In the genomic region with DNA sequence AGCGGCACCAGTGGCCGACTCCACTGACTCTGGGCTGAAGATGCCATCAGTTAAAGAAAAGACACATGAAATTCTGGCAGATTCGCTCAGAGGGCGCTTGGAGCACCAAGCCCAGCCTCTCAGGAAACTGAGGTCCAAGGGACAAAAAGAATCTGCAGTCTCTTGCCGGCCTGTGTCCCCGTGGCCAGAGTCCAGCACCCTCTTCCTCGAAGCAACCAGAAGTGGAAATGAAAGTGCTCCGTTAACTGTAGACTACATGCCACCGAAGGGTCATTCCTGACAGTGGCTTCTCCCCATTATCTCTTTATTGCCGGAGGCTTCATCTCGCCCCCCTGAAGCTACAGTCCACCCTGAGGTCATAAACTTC, we compare ENCODE assay signal across 9 cellular contexts. TPM values are rescaled to one million over a fixed set of nuclear protein-coding genes. Genes with fewer than 3 reads are reported as not detected.
DNase-seq lines count a peak whose midpoint lies in the region; ATAC-seq and TF ChIP-seq lines count a peak whose summit lies in the region.
"Had no signal": no experiment of that assay in that cellular context is flagged by ENCODE, and none has a peak within 500 bp of the region (broad histone marks: within the 10 kb centered on the region; RNA-seq: fewer than 3 reads in every experiment).

No MANE protein-coding gene starts in this region.

- TF ChIP-seq EP300 in gastroesophageal sphincter (IDR thresholded peaks at IDR 0.05) = no peak

- intact Hi-C loops in Right ventricle myocardium inferior (cut with DNase I) (no loop called here), left cardiac atrium (cut with DNase I) (no loop called here), uterus (cut with DNase I; ENCODE audit: low total_unique reads) (no loop called here)

- WGBS in gastroesophageal sphincter (ENCODE audit: low coverage in 1 of 2), 2 donors = 27% methylated on average over 3 of the region's 11 CpGs; no CpG with 5 or more reads in 1 of the 2 donors

- H3K27ac ChIP-seq in gastroesophageal sphincter (peak overlapping the region; percentile 76 to 97 (median 96)), uterus (peak overlapping the region; percentile 71 to 77)

- DNase-seq in Right ventricle myocardium inferior (ENCODE audit: missing footprints) (no peak), left cardiac atrium (no peak), uterus (no peak), KG1 (lab: John Stamatoyannopoulos, UW) (no peak), cortex of kidney (lab: John Stamatoyannopoulos, UW) (no peak)
- DNase-seq in activated CD4-positive, alpha-beta T cell treated with anti-CD3 and anti-CD28 coated beads, Interleukin-2, amount 50 U/mL, for 48 hours = no peak
- DNase-seq: activated CD8-positive, alpha-beta memory T cell treated with anti-CD3 and anti-CD28 coated beads for 24 hours had no signal

- H3K9me3 ChIP-seq in gastroesophageal sphincter (no peaks in the 10 kb centered on the region), neuron (ENCODE audit: low read length) (no peaks in the 10 kb centered on the region), uterus (no peaks in the 10 kb centered on the region)

- no peaks in the 10 kb centered on the region for H3K27me3 ChIP-seq in gastroesophageal sphincter
- no peaks in the 10 kb centered on the region for H3K27me3 ChIP-seq in neuron (ENCODE audit: insufficient read depth, low read length)
- H3K27me3 ChIP-seq in uterus = no peaks in the 10 kb centered on the region

- peaks cover 0 to 67% (median 30%) of the 10 kb centered on the region in 3 donors for H3K4me1 ChIP-seq in gastroesophageal sphincter
- H3K4me1 ChIP-seq in neuron (ENCODE audit: insufficient read depth, low read length) = peaks cover 21% of the 10 kb centered on the region
- no peaks in the 10 kb centered on the region for H3K4me1 ChIP-seq in uterus

- H3K4me3 ChIP-seq in gastroesophageal sphincter (peak overlapping the region; percentile 54 to 89), neuron (ENCODE audit: low read length) (peak overlapping the region; percentile 17), uterus (peak overlapping the region in 1 of 2 donors; percentile 62)

- no peak overlapping the region for H2AFZ ChIP-seq in neuron (ENCODE audit: low read depth, low read length)

- TF ChIP-seq CTCF in gastroesophageal sphincter (IDR thresholded peaks at IDR 0.05) = no peak
- TF ChIP-seq CTCF in uterus (IDR thresholded peaks at IDR 0.05) = no peak

- H3K36me3 ChIP-seq in gastroesophageal sphincter (no peaks in the 10 kb centered on the region), neuron (ENCODE audit: insufficient read depth, low read length) (no peaks in the 10 kb centered on the region), uterus (no peaks in the 10 kb centered on the region)

- TF ChIP-seq POLR2A in gastroesophageal sphincter (IDR thresholded peaks at IDR 0.05) (no peak), uterus (IDR thresholded peaks at IDR 0.05) (no peak)

- ATAC-seq in Right ventricle myocardium inferior (peak; percentile 26), left cardiac atrium (no peak), gastroesophageal sphincter (no peak)

RNA-seq across cellular contexts. Expression of a gene that starts 1.0 kb away (rescaled TPM):
- 3.8 TPM for total RNA-seq in Right ventricle myocardium inferior
- total RNA-seq in left cardiac atrium = 10 to 100 TPM in 1 of 2 donors, 1 to 10 TPM in 1; 9.2 to 17.8 TPM
- 10 to 100 TPM; 63.5 to 87.5 (median 74.3) TPM for total RNA-seq in gastroesophageal sphincter
- total RNA-seq in uterus = 10 to 100 TPM in 3 of 4 donors, 1 to 10 TPM in 1; 9.7 to 28.5 (median 17.8) TPM
